In the genomic region with DNA sequence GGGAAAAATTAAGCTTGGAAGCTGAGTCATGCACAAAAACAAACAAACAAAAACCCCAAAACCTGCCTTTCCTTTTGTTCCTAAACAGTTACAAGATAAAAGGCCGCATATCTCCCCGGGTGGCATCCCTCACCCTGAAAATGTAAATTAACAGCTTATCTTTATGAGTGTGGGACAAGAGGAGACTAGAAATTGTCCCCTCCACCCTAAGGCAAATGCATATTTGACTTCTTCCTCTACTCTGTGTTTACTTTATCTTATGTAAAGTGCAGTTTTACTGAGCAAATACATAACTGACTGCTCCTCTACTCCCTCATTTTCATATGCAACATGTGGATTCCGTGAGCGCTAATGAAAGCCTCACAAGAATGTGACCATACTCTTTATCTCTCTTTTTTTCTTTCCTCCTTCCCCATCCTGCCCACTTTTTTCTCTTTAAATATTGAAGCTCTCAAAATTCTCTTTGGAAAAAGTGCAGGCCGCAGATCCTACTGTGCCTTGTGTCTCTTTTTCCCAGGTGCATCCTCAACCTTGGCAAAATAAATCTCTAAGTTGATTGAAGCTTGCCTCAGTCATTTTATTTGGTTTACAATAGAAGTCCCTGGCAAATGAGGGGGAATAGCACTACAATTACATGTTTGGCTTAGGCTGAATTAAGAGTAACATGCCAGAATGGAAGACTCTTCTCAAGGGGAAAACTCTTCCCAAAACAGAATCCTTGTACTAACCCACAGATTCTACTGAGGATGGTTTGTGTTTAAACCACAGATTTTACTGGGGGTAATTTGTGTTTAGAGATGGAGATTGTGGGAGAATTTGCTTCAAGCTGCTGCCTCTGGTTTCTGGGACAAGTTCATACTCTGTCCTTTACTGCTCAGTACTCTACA, we compare ENCODE assay signal across 16 cellular contexts.
DNase-seq lines count a peak whose midpoint lies in the region; ATAC-seq, FAIRE-seq and TF ChIP-seq lines count a peak whose summit lies in the region.
"Had no signal": no experiment of that assay in that cellular context is flagged by ENCODE, and none has a peak within 500 bp of the region (broad histone marks: within the 10 kb centered on the region; RNA-seq: fewer than 3 reads in every experiment).

No MANE protein-coding gene starts in this region.

- BruUV-seq in Caco-2 (replicated peaks; lab: Mats Ljungman, UMichigan): TSS peak; percentile 81

- CTCF ChIA-PET in Caco-2 (lab: Charles Lee): interaction anchor here (0.7 to 2.7 kb wide), 3 partner anchors 12 to 30 kb away, joined by 3 to 19 read pairs (median 16); no protein-coding TSS in a partner anchor

- no peak overlapping the region for H3K27ac ChIP-seq in pancreas

- peak; percentile 75 to 83 for DNase-seq in Caco-2
- DNase-seq in HT-29 (ENCODE audit: low spot score): peak; percentile 29
- DNase-seq in chondrocyte (ENCODE audit: low spot score): no peak
- DNase-seq in pancreas: no peak
- no peak for DNase-seq in posterior vena cava (ENCODE audit: low spot score)
- DNase-seq in stimulated activated naive CD4-positive, alpha-beta T cell treated with Interleukin-2 at 50 U/mL for 16 hours (lab: John Stamatoyannopoulos, UW): no peak
- DNase-seq: activated naive CD8-positive, alpha-beta T cell treated with anti-CD3 and anti-CD28 coated beads, Interleukin-2, amount 10 ng/mL, durations not matched to agents 7 days and 5 days; COR-L47; occipital lobe; sigmoid colon; stimulated activated CD4-positive, alpha-beta T cell treated with anti-CD3 and anti-CD28 coated beads, Interleukin-1b, Interleukin-23, amount 100 ng/mL, for 48 hours; T-helper 9 cell had no signal

- ATAC-seq in pancreas (no peak), HG03108 (IDR thresholded peaks at IDR 0.05; ENCODE audit: unreplicated experiment) (no peak)

- WGBS in pancreas, 2 donors: 76 to 78% methylated on average over 5 of the region's 5 CpGs

- intact Hi-C loops in Caco-2 (cut with micrococcal nuclease; ENCODE audit: unreplicated experiment): loop anchor here (1.0 to 5.0 kb wide), 5 partner anchors 12 to 1530 kb away; no protein-coding TSS in a partner anchor
- intact Hi-C loops in pancreas (cut with DNase I): no loop called here
- intact Hi-C loops in posterior vena cava (cut with DNase I): no loop called here

- H3K27ac Mint-ChIP-seq in Caco-2 (ENCODE audit: unreplicated experiment) (peak overlapping the region; percentile 91), chondrocyte (ENCODE audit: unreplicated experiment) (peak overlapping the region; percentile 52)
- H3K27ac Mint-ChIP-seq: activated naive CD8-positive, alpha-beta T cell treated with anti-CD3 and anti-CD28 coated beads, Interleukin-2, amount 10 ng/mL, durations not matched to agents 7 days and 5 days; dendritic cell treated with granulocyte-macrophage colony-stimulating factor and Interleukin-4, amounts not matched to agents 40 ng/mL and 50 ng/mL, for 4 days; stimulated activated naive CD8-positive, alpha-beta T cell treated with anti-CD3 and anti-CD28 coated beads, Interleukin-15, Interleukin-2, amounts not matched to agents 100 ng/mL and 50 ng/mL, for 24 hours had no signal

- H3K9me3 Mint-ChIP-seq in Caco-2 (ENCODE audit: unreplicated experiment): peaks cover 21% of the 10 kb centered on the region
- H3K9me3 Mint-ChIP-seq in chondrocyte (ENCODE audit: low read depth): peaks cover 3% of the 10 kb centered on the region
- H3K9me3 Mint-ChIP-seq: activated naive CD8-positive, alpha-beta T cell treated with anti-CD3 and anti-CD28 coated beads, Interleukin-2, amount 10 ng/mL, durations not matched to agents 7 days and 5 days had no signal

- H3K4me3 Mint-ChIP-seq in Caco-2 (ENCODE audit: unreplicated experiment) (peak overlapping the region; percentile 60), chondrocyte (ENCODE audit: unreplicated experiment) (no peak overlapping the region)
- H3K4me3 Mint-ChIP-seq: activated naive CD8-positive, alpha-beta T cell treated with anti-CD3 and anti-CD28 coated beads, Interleukin-2, amount 10 ng/mL, durations not matched to agents 7 days and 5 days; dendritic cell treated with granulocyte-macrophage colony-stimulating factor and Interleukin-4, amounts not matched to agents 40 ng/mL and 50 ng/mL, for 4 days; stimulated activated naive CD8-positive, alpha-beta T cell treated with anti-CD3 and anti-CD28 coated beads, Interleukin-15, Interleukin-2, amounts not matched to agents 100 ng/mL and 50 ng/mL, for 24 hours had no signal

- TF ChIP-seq CTCF in Caco-2 (IDR thresholded peaks at IDR 0.05; ENCODE audit: insufficient read depth in 1 of 2, low read depth in 1 of 2, low read length in 1 of 2, severe bottlenecking in 1 of 2, unreplicated experiment in 1 of 2): no peak
- TF ChIP-seq CTCF in chondrocyte (IDR thresholded peaks at IDR 0.05): no peak
- no peak for TF ChIP-seq CTCF in pancreas (IDR thresholded peaks at IDR 0.05)

- H3K9me3 ChIP-seq in Caco-2: peaks cover 4% of the 10 kb centered on the region; the same call in 1 of the 2 replicates
- no peaks in the 10 kb centered on the region for H3K9me3 ChIP-seq in pancreas
- H3K9me3 ChIP-seq: sigmoid colon had no signal

- H3K36me3 Mint-ChIP-seq in Caco-2 (ENCODE audit: insufficient read depth, unreplicated experiment) (peaks cover 24% of the 10 kb centered on the region), chondrocyte (ENCODE audit: low read depth) (no peaks in the 10 kb centered on the region)
- H3K36me3 Mint-ChIP-seq: activated naive CD8-positive, alpha-beta T cell treated with anti-CD3 and anti-CD28 coated beads, Interleukin-2, amount 10 ng/mL, durations not matched to agents 7 days and 5 days had no signal

- FAIRE-seq in pancreas (lab: Jason Lieb, UNC): peak; percentile 23
- FAIRE-seq: frontal cortex had no signal

- H3K36me3 ChIP-seq in Caco-2 (ENCODE audit: control insufficient read depth, insufficient read depth, low read length): no peaks in the 10 kb centered on the region; the same call in 1 of the 2 replicates
- H3K36me3 ChIP-seq in pancreas: no peaks in the 10 kb centered on the region
- H3K36me3 ChIP-seq: sigmoid colon had no signal

- POLR2A ChIA-PET in Caco-2 (lab: Charles Lee): interaction anchor here (1.2 to 3.4 kb wide), 4 partner anchors 10 to 30 kb away, joined by 3 to 39 read pairs (median 12); no protein-coding TSS in a partner anchor

- H3K4me1 Mint-ChIP-seq in Caco-2 (ENCODE audit: low read depth, unreplicated experiment): peaks cover 74% of the 10 kb centered on the region
- H3K4me1 Mint-ChIP-seq in chondrocyte (ENCODE audit: low read depth): peaks cover 65% of the 10 kb centered on the region
- H3K4me1 Mint-ChIP-seq: activated naive CD8-positive, alpha-beta T cell treated with anti-CD3 and anti-CD28 coated beads, Interleukin-2, amount 10 ng/mL, durations not matched to agents 7 days and 5 days had no signal

- H3K27me3 ChIP-seq in Caco-2 (replicated peaks; ENCODE audit: control insufficient read depth, insufficient read depth, low read length): no peaks in the 10 kb centered on the region
- H3K27me3 ChIP-seq in pancreas: no peaks in the 10 kb centered on the region
- H3K27me3 ChIP-seq: sigmoid colon had no signal

- H3K4me1 ChIP-seq in Caco-2 (peaks cover 75% of the 10 kb centered on the region), pancreas (peaks cover 0 to 3% (median 0%) of the 10 kb centered on the region in 3 donors)

- H3K27me3 Mint-ChIP-seq in Caco-2 (ENCODE audit: insufficient read depth, unreplicated experiment) (no peaks in the 10 kb centered on the region), chondrocyte (ENCODE audit: low read depth) (no peaks in the 10 kb centered on the region)
- H3K27me3 Mint-ChIP-seq: activated naive CD8-positive, alpha-beta T cell treated with anti-CD3 and anti-CD28 coated beads, Interleukin-2, amount 10 ng/mL, durations not matched to agents 7 days and 5 days; dendritic cell treated with granulocyte-macrophage colony-stimulating factor and Interleukin-4, amounts not matched to agents 40 ng/mL and 50 ng/mL, for 4 days had no signal

- H3K4me3 ChIP-seq in Caco-2 (ENCODE audit: low read depth, low read length) (no peak overlapping the region), pancreas (no peak overlapping the region)
- H3K4me3 ChIP-seq: sigmoid colon had no signal

Comparison
In these comparisons a context has a peak if more than half of its experiments do, and no peak if none do; other contexts are left out.
1. DNase-seq: peak in Caco-2 (2 of 2) and HT-29 (single experiment); none in chondrocyte (single experiment), pancreas (0 of 6), posterior vena cava (single experiment) and stimulated activated naive CD4-positive, alpha-beta T cell treated with Interleukin-2 at 50 U/mL for 16 hours (single experiment).